In the genomic region with DNA sequence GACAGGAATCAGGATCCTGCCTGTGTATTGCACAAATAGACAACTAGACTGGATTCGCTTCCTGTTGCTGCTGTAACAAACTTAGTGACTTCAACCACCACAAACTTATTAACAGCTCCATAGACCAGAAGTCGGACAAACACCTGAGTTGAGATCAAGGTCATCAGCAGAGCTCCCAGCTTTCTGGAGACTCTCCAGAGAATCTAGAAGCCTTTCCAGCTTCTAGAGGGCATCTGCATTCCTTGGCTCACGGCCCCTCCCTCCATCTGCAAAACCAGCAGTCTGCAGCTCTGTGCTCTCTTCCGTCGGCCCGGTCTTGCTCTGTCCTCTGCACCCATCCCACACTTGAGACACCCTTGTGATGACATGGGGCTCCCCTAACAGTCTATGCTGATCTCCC, we compare ENCODE assay signal across 28 cellular contexts.
"Had no signal": no experiment of that assay in that cellular context is flagged by ENCODE, and none has a peak within 500 bp of the region (broad histone marks: within the 10 kb centered on the region; RNA-seq: fewer than 3 reads in every experiment).

No MANE protein-coding gene starts in this region.

- H3K9me3 Mint-ChIP-seq: effector memory CD8-positive, alpha-beta T cell; nephron; neural progenitor cell; stimulated activated effector memory CD8-positive, alpha-beta T cell treated with anti-CD3 and anti-CD28 coated beads, Interleukin-12 subunit alpha, Interleukin-12 subunit beta, amount 100 ng/mL, for 72 hours had no signal

- H3K27ac Mint-ChIP-seq: effector memory CD8-positive, alpha-beta T cell; nephron; neural progenitor cell; stimulated activated effector memory CD8-positive, alpha-beta T cell treated with anti-CD3 and anti-CD28 coated beads, Interleukin-12 subunit alpha, Interleukin-12 subunit beta, amount 100 ng/mL, for 72 hours had no signal

- H3K36me3 ChIP-seq: esophagus squamous epithelium, heart right ventricle, left lung, neural progenitor cell, prostate gland, right atrium auricular region, sigmoid colon, stomach, thyroid gland, vagina had no signal

- DNase-seq: dermis blood vessel endothelial cell; effector memory CD8-positive, alpha-beta T cell; erythroblast; esophagus squamous epithelium; foreskin melanocyte; glutamatergic neuron; heart right ventricle; hippocampal formation; left cardiac atrium; mesenchymal stem cell; midbrain; naive thymus-derived CD4-positive, alpha-beta T cell; sigmoid colon; stimulated activated CD4-positive, alpha-beta T cell treated with anti-CD3 and anti-CD28 coated beads, Interleukin-2, amount 100 ng/mL, for 24 hours; stimulated activated CD4-positive, alpha-beta T cell treated with anti-CD3 and anti-CD28 coated beads, Interleukin-4, amount 100 ng/mL, for 24 hours; stimulated activated naive CD4-positive, alpha-beta T cell treated with Interleukin-2 at 50 U/mL for 16 hours; stomach; thyroid gland; trophoblast cell had no signal

- ATAC-seq: effector memory CD8-positive, alpha-beta T cell; heart right ventricle; left cardiac atrium; left lung; naive thymus-derived CD4-positive, alpha-beta T cell; stimulated activated effector memory CD8-positive, alpha-beta T cell treated with anti-CD3 and anti-CD28 coated beads, Interleukin-12 subunit alpha, Interleukin-12 subunit beta, amount 100 ng/mL, for 72 hours had no signal

- H3K27me3 ChIP-seq: esophagus squamous epithelium, heart right ventricle, neural progenitor cell, right atrium auricular region, sigmoid colon, stomach, thyroid gland, vagina had no signal

- H3K4me1 Mint-ChIP-seq: nephron had no signal

- H3K4me3 Mint-ChIP-seq: effector memory CD8-positive, alpha-beta T cell; naive thymus-derived CD4-positive, alpha-beta T cell; nephron; neural progenitor cell; stimulated activated effector memory CD8-positive, alpha-beta T cell treated with anti-CD3 and anti-CD28 coated beads, Interleukin-12 subunit alpha, Interleukin-12 subunit beta, amount 100 ng/mL, for 72 hours had no signal

- H3K36me3 Mint-ChIP-seq: stimulated activated effector memory CD8-positive, alpha-beta T cell treated with anti-CD3 and anti-CD28 coated beads, Interleukin-12 subunit alpha, Interleukin-12 subunit beta, amount 100 ng/mL, for 72 hours had no signal

- H3K4me3 ChIP-seq: esophagus squamous epithelium, heart right ventricle, left lung, neural progenitor cell, prostate gland, right atrium auricular region, sigmoid colon, stomach, thyroid gland, vagina had no signal

- FAIRE-seq: endometrium, islet of Langerhans had no signal
